In genomic region chr12:54917001-54917488, GRCh38 we compare ENCODE assay signal across 19 cellular contexts.
DNase-seq lines count a peak whose midpoint lies in the region; ATAC-seq, FAIRE-seq and TF ChIP-seq lines count a peak whose summit lies in the region.
"Had no signal": no experiment of that assay in that cellular context is flagged by ENCODE, and none has a peak within 500 bp of the region (broad histone marks: within the 10 kb centered on the region; RNA-seq: fewer than 3 reads in every experiment).

No MANE protein-coding gene starts in this region.

- WGBS in K562 (ENCODE audit: insufficient coverage, low coverage, missing lambda C conversion rate) = under 1% methylated on average over 16 of the region's 21 CpGs
- no CpG with 5 or more reads among the region's 21 CpGs for WGBS in neuronal stem cell (ENCODE audit: extremely low coverage in 2 of 2, insufficient read length in 2 of 2, insufficient replicate concordance in 1 of 2), 2 donors

- H3F3A ChIP-seq in GM23338 (replicated peaks; ENCODE audit: low read depth) = no peaks in the 10 kb centered on the region

- H2BK120ac ChIP-seq in neuronal stem cell (ENCODE audit: low read depth, low read length) = no peak overlapping the region

- no peak overlapping the region for H3K27ac Mint-ChIP-seq in GM23338
- H3K27ac Mint-ChIP-seq: CD4-positive, alpha-beta T cell; HFFc6; IgD-negative memory B cell had no signal

- H3K27me3 Mint-ChIP-seq in GM23338 (ENCODE audit: insufficient read depth, low read depth, poor library complexity) = no peaks in the 10 kb centered on the region
- H3K27me3 Mint-ChIP-seq: CD4-positive, alpha-beta T cell had no signal

- no peak for TF ChIP-seq RAD21 in K562 (CRISPR knock-in tag; conservative IDR thresholded peaks at IDR 0.05 in 1 of 2, IDR thresholded peaks at IDR 0.05 in 1 of 2)

- H3K4me2 ChIP-seq in GM23338 (no peak overlapping the region), K562 (ENCODE audit: insufficient read depth, low read length) (no peak overlapping the region), neuronal stem cell (ENCODE audit: insufficient read depth, low read length, poor library complexity, severe bottlenecking) (no peak overlapping the region)

- ATAC-seq in GM23338 (peak; percentile 33; the same call in 2 of the 3 replicates), K562 (no peak)
- ATAC-seq: HCT116, HepG2 had no signal

- in situ Hi-C loops in K562 (cut with MboI) = no loop called here

- peak overlapping the region; percentile 43 for H4K8ac ChIP-seq in neuronal stem cell (ENCODE audit: low read depth, low read length)

- H3K18ac ChIP-seq in neuronal stem cell (ENCODE audit: low read length) = peak overlapping the region; percentile 28

- H3K9me3 Mint-ChIP-seq in GM23338 = peaks cover 10% of the 10 kb centered on the region; the same call in 2 of the 3 replicates
- H3K9me3 Mint-ChIP-seq: HFFc6 had no signal

- no peaks in the 10 kb centered on the region for H3K79me1 ChIP-seq in neuronal stem cell (ENCODE audit: low read depth, low read length)

- TF ChIP-seq CTCF in GM23338 (conservative IDR thresholded peaks at IDR 0.05; ENCODE audit: low read depth in 2 of 2) (no peak), K562 (IDR thresholded peaks at IDR 0.05 in 2 of 3, conservative IDR thresholded peaks at IDR 0.05 in 1 of 3; ENCODE audit: insufficient read depth in 2 of 3, low read depth in 1 of 3, low read length in 3 of 3) (no peak)

- no peak overlapping the region for H3K4me3 Mint-ChIP-seq in GM23338
- H3K4me3 Mint-ChIP-seq: CD4-positive, alpha-beta T cell; HFFc6; IgD-negative memory B cell had no signal

- no peaks in the 10 kb centered on the region for H3K9me1 ChIP-seq in K562 (ENCODE audit: control insufficient read depth, insufficient read depth, low read length)

- H3K27me3 ChIP-seq in GM23338 (ENCODE audit: insufficient read depth) (no peaks in the 10 kb centered on the region), K562 (ENCODE audit: control insufficient read depth in 2 of 2, insufficient read depth in 2 of 2, low read length in 2 of 2) (peaks cover 3 to 9% of the 10 kb centered on the region in 2 experiments; a peak in 3 of 5 replicates), neuronal stem cell (ENCODE audit: control insufficient read depth in 3 of 3, insufficient read depth in 3 of 3, low read depth in 1 of 3, low read length in 3 of 3) (no peaks in the 10 kb centered on the region)

- H3K4ac ChIP-seq in neuronal stem cell (ENCODE audit: low read length) = no peak overlapping the region

- no peaks in the 10 kb centered on the region for H4K20me1 ChIP-seq in GM23338 (replicated peaks; ENCODE audit: insufficient read depth)
- H4K20me1 ChIP-seq in K562 (replicated peaks; ENCODE audit: control insufficient read depth, insufficient read depth, low read length) = no peaks in the 10 kb centered on the region

- no peak for TF ChIP-seq EP300 in K562 (IDR thresholded peaks at IDR 0.05; ENCODE audit: low read length)

- no peak overlapping the region for H2BK12ac ChIP-seq in neuronal stem cell (ENCODE audit: low read length)

- TF ChIP-seq POLR2A in K562 (conservative IDR thresholded peaks at IDR 0.05) = no peak

- H3K9ac ChIP-seq in K562 (ENCODE audit: insufficient read depth in 1 of 2, low read depth in 2 of 2, low read length in 2 of 2) = no peak overlapping the region
- H3K9ac ChIP-seq in neuronal stem cell (ENCODE audit: low read depth, low read length, poor library complexity) = no peak overlapping the region

- no peak overlapping the region for H3K23ac ChIP-seq in neuronal stem cell (ENCODE audit: low read depth, low read length, poor library complexity)

- H3K9me2 ChIP-seq in GM23338 (ENCODE audit: insufficient read depth) = no peaks in the 10 kb centered on the region

- no peak overlapping the region for H2AK5ac ChIP-seq in neuronal stem cell (ENCODE audit: low read depth, low read length)

- DNase-seq in GM23338 (ENCODE audit: low spot score) (peak; percentile 19), K562 (ENCODE audit: extremely low read depth in 1 of 4, low spot score in 3 of 4) (no peak), neuronal stem cell (ENCODE audit: low spot score) (no peak), RPMI8226 (no peak), AG20443 (ENCODE audit: low spot score) (no peak)
- DNase-seq in activated T-cell treated with anti-CD3 and anti-CD28 coated beads, Interleukin-2, amount 50 U/mL, for 48 hours = no peak
- DNase-seq in activated CD8-positive, alpha-beta memory T cell treated with anti-CD3 and anti-CD28 coated beads, Interleukin-2, amount 50 U/mL, for 4 hours = no peak
- DNase-seq: AML-193; Caco-2; CD4-positive, alpha-beta T cell; DMS153; DMS79; GF-D8; HFFc6; KG1 had no signal

- no peak overlapping the region for H4K91ac ChIP-seq in neuronal stem cell (ENCODE audit: low read depth, low read length, poor library complexity)

- no peak overlapping the region for H2BK5ac ChIP-seq in neuronal stem cell (ENCODE audit: low read length)

- CTCF ChIA-PET in K562 (lab: Yijun Ruan, JAX; ENCODE audit: low intra/inter-chr PET ratio) = no interaction called here

- POLR2A ChIA-PET in K562 (lab: Yijun Ruan, JAX) = interaction anchor here (0.6 to 0.9 kb wide), 3 partner anchors 15 to 354 kb away, joined by 3 read pairs; no protein-coding TSS in a partner anchor

- no peak overlapping the region for H2AFZ ChIP-seq in GM23338
- 0 out of 2 replicates have a peak overlapping the region, but pooled peaks have one; percentile 2 for H2AFZ ChIP-seq in K562 (ENCODE audit: low read depth, low read length)
- no peak overlapping the region for H2AFZ ChIP-seq in neuronal stem cell (ENCODE audit: low read length)

- H3K4me1 ChIP-seq in GM23338 (ENCODE audit: insufficient read depth) (no peaks in the 10 kb centered on the region), K562 (replicated peaks in 1 of 2; ENCODE audit: control insufficient read depth in 2 of 2, insufficient read depth in 2 of 2, low read length in 2 of 2) (peaks cover 0 to 5% of the 10 kb centered on the region in 2 experiments; a peak in 1 of 5 replicates), neuronal stem cell (ENCODE audit: control insufficient read depth in 2 of 2, insufficient read depth in 1 of 2, low read depth in 1 of 2, low read length in 2 of 2) (no peaks in the 10 kb centered on the region)
- H3K4me1 ChIP-seq: Caco-2 had no signal

- no peaks in the 10 kb centered on the region for H3K36me3 ChIP-seq in GM23338 (ENCODE audit: insufficient read depth)
- H3K36me3 ChIP-seq in K562 (ENCODE audit: control insufficient read depth, insufficient read depth, low read length) = no peaks in the 10 kb centered on the region
- no peaks in the 10 kb centered on the region for H3K36me3 ChIP-seq in neuronal stem cell (replicated peaks in 1 of 2; ENCODE audit: control insufficient read depth in 2 of 2, insufficient read depth in 2 of 2, low read length in 2 of 2)

- no peaks in the 10 kb centered on the region for H3K79me2 ChIP-seq in GM23338 (replicated peaks; ENCODE audit: insufficient read depth)
- H3K79me2 ChIP-seq in K562 (ENCODE audit: control insufficient read depth, insufficient read depth, low read length) = no peaks in the 10 kb centered on the region

- no peaks in the 10 kb centered on the region; the same call in 2 of the 3 replicates for H3K4me1 Mint-ChIP-seq in GM23338
- H3K4me1 Mint-ChIP-seq: IgD-negative memory B cell had no signal

- no peak overlapping the region for H2BK15ac ChIP-seq in neuronal stem cell (ENCODE audit: low read length)

- FAIRE-seq in K562 (lab: Jason Lieb, UNC) = no peak
- FAIRE-seq: HepG2 had no signal

- H3K4me3 ChIP-seq in GM23338 (no peak overlapping the region), K562 (no peak overlapping the region), neuronal stem cell (ENCODE audit: low read length in 2 of 2) (peak overlapping the region in 1 of 2 donors; percentile 54)

- no TSS peak for BruUV-seq in K562 (replicated peaks; lab: Mats Ljungman, UMichigan)

- peaks cover 3% of the 10 kb centered on the region; the same call in 1 of the 3 replicates for H3K36me3 Mint-ChIP-seq in GM23338 (ENCODE audit: low read depth)
- H3K36me3 Mint-ChIP-seq: IgD-negative memory B cell had no signal

- intact Hi-C loops in K562 (cut with micrococcal nuclease) = no loop called here

- H3K27ac ChIP-seq in GM23338 (ENCODE audit: low read depth) (no peak overlapping the region), K562 (ENCODE audit: extremely low read depth, low read depth, low read length) (no peak overlapping the region), neuronal stem cell (replicated peaks; ENCODE audit: low read length) (no peak overlapping the region)
- H3K27ac ChIP-seq: C4-2B had no signal

- no peak overlapping the region for H3K14ac ChIP-seq in neuronal stem cell (ENCODE audit: low read length)

- no peaks in the 10 kb centered on the region for H3K9me3 ChIP-seq in K562 (replicated peaks; ENCODE audit: control insufficient read depth, insufficient read depth, low read depth, low read length)
- peaks cover 0 to 1% of the 10 kb centered on the region in 2 donors for H3K9me3 ChIP-seq in neuronal stem cell (replicated peaks in 1 of 2; ENCODE audit: control insufficient read depth in 2 of 2, insufficient read depth in 1 of 2, low read depth in 1 of 2, low read length in 2 of 2)
- H3K9me3 ChIP-seq: Caco-2 had no signal

TF ChIP-seq in GM23338, 12 proteins besides CTCF, POLR2A, EP300 and RAD21 (continues in another document):
- TF ChIP-seq EZH2 (IDR thresholded peaks at IDR 0.05; ENCODE audit: low read depth, unreplicated experiment) (no peak), STAT1 (IDR thresholded peaks at IDR 0.05; ENCODE audit: unreplicated experiment) (no peak), ZNF331 (CRISPR knock-in tag; IDR thresholded peaks at IDR 0.05; ENCODE audit: low read depth) (no peak), CREB1 (CRISPR knock-in tag; IDR thresholded peaks at IDR 0.05; ENCODE audit: low read depth) (no peak), ZNF114 (CRISPR knock-in tag; IDR thresholded peaks at IDR 0.05) (no peak)

TF ChIP-seq in K562, 482 proteins besides CTCF, POLR2A, EP300 and RAD21:
- no peak for TF ChIP-seq E2F1 (CRISPR knock-in tag; IDR thresholded peaks at IDR 0.05)
- TF ChIP-seq ZNF263 (CRISPR knock-in tag; IDR thresholded peaks at IDR 0.05; ENCODE audit: borderline replicate concordance) = peak; percentile 61; the same call in 1 of the 2 replicates
